10 cellular contexts compared by ENCODE assay signal in the genomic region with DNA sequence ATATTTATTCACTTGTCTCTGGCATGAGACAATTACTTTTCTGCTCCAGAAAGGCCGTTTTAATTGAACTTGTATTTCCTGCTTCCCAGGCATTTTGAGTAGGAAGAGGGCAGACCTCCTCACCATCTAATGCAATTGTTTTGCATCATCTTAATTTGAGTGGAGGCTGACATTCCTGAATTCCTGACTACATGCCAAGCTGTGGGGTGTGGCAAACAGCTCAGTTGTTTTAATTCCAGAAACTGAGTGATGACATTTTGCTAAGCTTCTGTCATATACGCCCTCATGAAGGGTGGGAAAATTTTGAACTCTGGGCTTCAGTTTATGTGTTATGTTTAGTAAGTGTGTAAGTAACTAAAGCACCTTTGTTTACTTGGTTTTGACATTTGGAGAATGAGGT.
DNase-seq lines count a peak whose midpoint lies in the region; TF ChIP-seq lines count a peak whose summit lies in the region.
"Had no signal": no experiment of that assay in that cellular context is flagged by ENCODE, and none has a peak within 500 bp of the region (broad histone marks: within the 10 kb centered on the region; RNA-seq: fewer than 3 reads in every experiment).

No MANE protein-coding gene starts in this region.

- DNase-seq in H4 (ENCODE audit: low spot score) (peak; percentile 30), SJCRH30 (peak; percentile 29 to 31), fibroblast of pulmonary artery (ENCODE audit: low read depth) (peak; percentile 83), retinal pigment epithelial cell (ENCODE audit: low read depth) (peak; percentile 92), GM13976 (ENCODE audit: low spot score) (no peak), DMS79 (lab: John Stamatoyannopoulos, UW) (no peak), NCI-H2081 (lab: John Stamatoyannopoulos, UW) (no peak)
- no peak for DNase-seq in activated naive CD8-positive, alpha-beta T cell treated with anti-CD3 and anti-CD28 coated beads for 36 hours
- DNase-seq: activated CD4-positive, alpha-beta memory T cell treated with anti-CD3 and anti-CD28 coated beads for 36 hours; NCI-H69 had no signal

- H3K4me3 Mint-ChIP-seq in activated naive CD8-positive, alpha-beta T cell treated with anti-CD3 and anti-CD28 coated beads for 36 hours = no peak overlapping the region
- H3K4me3 Mint-ChIP-seq: activated CD4-positive, alpha-beta memory T cell treated with anti-CD3 and anti-CD28 coated beads for 36 hours had no signal

- no peaks in the 10 kb centered on the region for H3K36me3 Mint-ChIP-seq in activated naive CD8-positive, alpha-beta T cell treated with anti-CD3 and anti-CD28 coated beads for 36 hours
- H3K36me3 Mint-ChIP-seq: activated CD4-positive, alpha-beta memory T cell treated with anti-CD3 and anti-CD28 coated beads for 36 hours had no signal

- no peak for TF ChIP-seq CTCF in fibroblast of pulmonary artery (IDR thresholded peaks at IDR 0.05; ENCODE audit: low read length, missing control alignments)
- no peak for TF ChIP-seq CTCF in retinal pigment epithelial cell (conservative IDR thresholded peaks at IDR 0.05; ENCODE audit: low read depth, low read length)
- no peak for TF ChIP-seq CTCF in GM13976 (IDR thresholded peaks at IDR 0.05; ENCODE audit: borderline replicate concordance, control extremely low read depth, extremely low read depth, insufficient read depth, missing control alignments)

- no peaks in the 10 kb centered on the region for H3K4me1 Mint-ChIP-seq in activated naive CD8-positive, alpha-beta T cell treated with anti-CD3 and anti-CD28 coated beads for 36 hours

- H3K9me3 Mint-ChIP-seq in activated naive CD8-positive, alpha-beta T cell treated with anti-CD3 and anti-CD28 coated beads for 36 hours = no peaks in the 10 kb centered on the region
- H3K9me3 Mint-ChIP-seq: activated CD4-positive, alpha-beta memory T cell treated with anti-CD3 and anti-CD28 coated beads for 36 hours had no signal

- peaks cover 16% of the 10 kb centered on the region for H3K4me1 ChIP-seq in SJCRH30

- H3K27me3 ChIP-seq in SJCRH30 = no peaks in the 10 kb centered on the region

- in situ Hi-C loops in GM13976 (cut with MboI; ENCODE audit: low sequenced_read_pairs, unreplicated experiment) = no loop called here

- H3K4me3 ChIP-seq in SJCRH30 (no peak overlapping the region), fibroblast of pulmonary artery (replicated peaks; ENCODE audit: low read depth, low read length) (no peak overlapping the region), retinal pigment epithelial cell (ENCODE audit: low read length) (no peak overlapping the region)

- H3K27ac Mint-ChIP-seq in activated naive CD8-positive, alpha-beta T cell treated with anti-CD3 and anti-CD28 coated beads for 36 hours = no peak overlapping the region
- H3K27ac Mint-ChIP-seq: activated CD4-positive, alpha-beta memory T cell treated with anti-CD3 and anti-CD28 coated beads for 36 hours had no signal

- no peaks in the 10 kb centered on the region for H3K36me3 ChIP-seq in SJCRH30

- H3K9me3 ChIP-seq in SJCRH30 (replicated peaks) = no peaks in the 10 kb centered on the region

- no peak overlapping the region; the same call in 1 of the 2 replicates for H3K27ac ChIP-seq in SJCRH30

- peaks cover 11% of the 10 kb centered on the region for H3K27me3 Mint-ChIP-seq in activated naive CD8-positive, alpha-beta T cell treated with anti-CD3 and anti-CD28 coated beads for 36 hours

Comparison
In these comparisons a context has a peak if more than half of its experiments do, and no peak if none do; other contexts are left out.
1. DNase-seq: peak in H4 (single experiment), SJCRH30 (2 of 2), fibroblast of pulmonary artery (single experiment) and retinal pigment epithelial cell (single experiment); none in activated naive CD8-positive, alpha-beta T cell treated with anti-CD3 and anti-CD28 coated beads for 36 hours (single experiment), GM13976 (single experiment), DMS79 (single experiment) and NCI-H2081 (0 of 2).